Comparison of ENCODE assay signal across 4 cellular contexts in genomic region chr10:26398353-26398752, GRCh38. TPM values are rescaled to one million over a fixed set of nuclear protein-coding genes. Genes with fewer than 3 reads are reported as not detected.
"Had no signal": no experiment of that assay in that cellular context is flagged by ENCODE, and none has a peak within 500 bp of the region (broad histone marks: within the 10 kb centered on the region; RNA-seq: fewer than 3 reads in every experiment).

No MANE protein-coding gene starts in this region.

RNA-seq across cellular contexts. Expression of gene APBB1IP, which starts 39.8 kb away (rescaled TPM):
- total RNA-seq: HepG2, HT-29, HT1080, IMR-90 had no signal
- polyA plus RNA-seq: IMR-90 had no signal
